ENCODE assay signal across 22 cellular contexts in the genomic region with DNA sequence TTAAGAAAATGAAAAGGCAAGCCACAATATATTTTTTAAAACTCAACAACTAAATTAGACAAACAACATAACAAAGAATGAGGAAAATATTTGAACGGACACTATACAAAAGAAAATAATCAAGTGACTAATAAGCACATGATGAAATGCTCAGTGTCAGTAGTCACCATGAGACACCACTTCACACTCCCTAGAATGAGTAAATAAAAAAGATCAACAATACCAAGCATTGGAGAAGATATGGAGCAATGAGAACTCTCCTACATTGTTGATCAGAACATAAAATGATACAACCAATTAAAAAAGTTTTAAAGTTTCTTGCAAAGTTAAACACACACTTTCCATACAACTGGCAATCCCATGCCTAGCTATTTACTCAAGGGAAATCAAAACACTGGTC.
"Had no signal": no experiment of that assay in that cellular context is flagged by ENCODE, and none has a peak within 500 bp of the region (broad histone marks: within the 10 kb centered on the region; RNA-seq: fewer than 3 reads in every experiment).

No MANE protein-coding gene starts in this region.

- DNase-seq: effector CD4-positive, alpha-beta T cell; endodermal cell; heart left ventricle; hippocampal formation; kidney glomerular epithelial cell; naive thymus-derived CD4-positive, alpha-beta T cell; nephron progenitor cell; psoas muscle; retina; right lobe of liver; stimulated activated CD4-positive, alpha-beta T cell treated with anti-CD3 and anti-CD28 coated beads, Interleukin-4, amount 100 ng/mL, for 1 hour; stimulated activated CD8-positive, alpha-beta memory T cell treated with anti-CD3 and anti-CD28 coated beads, Interleukin-4, amount 100 ng/mL, for 48 hours; stimulated activated naive CD8-positive, alpha-beta T cell treated with anti-CD3 and anti-CD28 coated beads, Interleukin-15, Interleukin-2, amounts not matched to agents 100 U/mL and 50 U/mL, for 24 hours; thyroid gland; upper lobe of left lung; uterus had no signal

- H2AFZ ChIP-seq: parathyroid adenoma had no signal

- H3K36me3 ChIP-seq: esophagus muscularis mucosa, heart left ventricle, right lobe of liver, suprapubic skin, thyroid gland, upper lobe of left lung, uterus had no signal

- FAIRE-seq: endothelial cell of umbilical vein, frontal cortex had no signal

- H3K9ac ChIP-seq: parathyroid adenoma had no signal

- H3K79me2 ChIP-seq: parathyroid adenoma had no signal

- H3K9me3 ChIP-seq: esophagus muscularis mucosa, psoas muscle, right lobe of liver, suprapubic skin, thyroid gland, upper lobe of left lung, uterus had no signal

- H3K4me3 ChIP-seq: coronary artery, esophagus muscularis mucosa, heart left ventricle, psoas muscle, right lobe of liver, suprapubic skin, thyroid gland, upper lobe of left lung, uterus had no signal

- H3K4me1 ChIP-seq: parathyroid adenoma, psoas muscle, right lobe of liver, thyroid gland had no signal

- H3K27me3 ChIP-seq: esophagus muscularis mucosa, heart left ventricle, right lobe of liver, suprapubic skin, thyroid gland, upper lobe of left lung, uterus had no signal

- H3K27ac ChIP-seq: coronary artery, parathyroid adenoma, psoas muscle, right lobe of liver, suprapubic skin, thyroid gland, upper lobe of left lung, uterus had no signal
